Comparison of ENCODE assay signal across 8 cellular contexts in genomic region chr15:84747423-84748273, GRCh38. TPM values are rescaled to one million over a fixed set of nuclear protein-coding genes. Genes with fewer than 3 reads are reported as not detected.
A peak's percentile ranks its signal among the peaks of the same experiment; 100 is the strongest.
DNase-seq lines count a peak whose midpoint lies in the region; ATAC-seq and TF ChIP-seq lines count a peak whose summit lies in the region.

No MANE protein-coding gene starts in this region.

- H3K4ac ChIP-seq in mesenchymal stem cell (ENCODE audit: low read depth in 1 of 2, low read length in 2 of 2), result peak overlapping the region; percentile 73 to 76

- peak overlapping the region; percentile 81 for H3K27ac ChIP-seq in mesenchymal stem cell (ENCODE audit: low read length, poor library complexity, severe bottlenecking)

- peak overlapping the region; percentile 61 for H3K4me2 ChIP-seq in mesenchymal stem cell (ENCODE audit: low read length, poor library complexity, severe bottlenecking)

- intact Hi-C loops in activated CD8-positive, alpha-beta T cell treated with anti-CD3 and anti-CD28 coated beads for 36 hours (cut with micrococcal nuclease), result loop anchor here (5.0 kb wide), 1 partner anchor 90 kb away; the partner anchor contains the start of gene NMB

- peaks cover 52% of the 10 kb centered on the region for H3K4me1 Mint-ChIP-seq in activated CD8-positive, alpha-beta T cell treated with anti-CD3 and anti-CD28 coated beads for 36 hours (ENCODE audit: low read depth)

- peak overlapping the region; percentile 90 for H4K91ac ChIP-seq in mesenchymal stem cell (ENCODE audit: low read length)

- H3K9me3 Mint-ChIP-seq in activated CD8-positive, alpha-beta T cell treated with anti-CD3 and anti-CD28 coated beads for 36 hours, result no peaks in the 10 kb centered on the region

- peaks cover 2 to 5% of the 10 kb centered on the region in 2 experiments for H3K36me3 ChIP-seq in mesenchymal stem cell (ENCODE audit: control insufficient read depth in 1 of 2, insufficient read depth in 2 of 2, low read depth in 1 of 2, low read length in 2 of 2)

- H3K4me3 Mint-ChIP-seq in activated CD8-positive, alpha-beta T cell treated with anti-CD3 and anti-CD28 coated beads for 36 hours, result peak overlapping the region; percentile 88

- peak; percentile 10 for TF ChIP-seq CTCF in AG04449 (IDR thresholded peaks at IDR 0.05; ENCODE audit: insufficient read depth, low read length, missing control alignments)
- TF ChIP-seq CTCF in activated CD8-positive, alpha-beta T cell treated with anti-CD3 and anti-CD28 coated beads for 36 hours (IDR thresholded peaks at IDR 0.05), result no peak

- WGBS in mesenchymal stem cell, result 3% methylated on average over 32 of the region's 46 CpGs

- peak overlapping the region in 1 of 2 experiments; percentile 5 for H3K23ac ChIP-seq in mesenchymal stem cell (ENCODE audit: low read length in 2 of 2)

- H3K14ac ChIP-seq in mesenchymal stem cell (ENCODE audit: low read length in 2 of 2), result peak overlapping the region in 1 of 2 experiments; percentile 69

- peak overlapping the region; percentile 71 to 87 for H3K18ac ChIP-seq in mesenchymal stem cell (ENCODE audit: low read depth in 1 of 2, low read length in 2 of 2)

- H2AK5ac ChIP-seq in mesenchymal stem cell (ENCODE audit: low read length, severe bottlenecking), result no peak overlapping the region

- H2BK15ac ChIP-seq in mesenchymal stem cell (ENCODE audit: low read depth, poor library complexity, severe bottlenecking), result peak overlapping the region; percentile 80

- peak; percentile 47 for TF ChIP-seq POLR2A in GM18526 (IDR thresholded peaks at IDR 0.05; ENCODE audit: extremely low read depth, insufficient read length)

- H3K27me3 ChIP-seq in mesenchymal stem cell (ENCODE audit: control insufficient read depth in 1 of 2, insufficient read depth in 1 of 2, low read length in 2 of 2), result no peaks in the 10 kb centered on the region

- DNase-seq in AG04449 (ENCODE audit: low read depth, low spot score), result no peak
- peak; percentile 45 to 87 for DNase-seq in NCI-H526 (lab: John Stamatoyannopoulos, UW)
- DNase-seq in activated CD8-positive, alpha-beta T cell treated with anti-CD3 and anti-CD28 coated beads for 36 hours, result peak; percentile 82
- peak; percentile 58 for DNase-seq in effector CD8-positive, alpha-beta T cell (lab: John Stamatoyannopoulos, UW)
- peak; percentile 82 for DNase-seq in mesenchymal stem cell
- DNase-seq in stimulated activated CD8-positive, alpha-beta memory T cell treated with anti-CD3 and anti-CD28 coated beads, Interleukin-12 subunit alpha, Interleukin-12 subunit beta, amount 100 ng/mL, for 1 hour (ENCODE audit: low read depth), result peak; percentile 55

- H2AFZ ChIP-seq in mesenchymal stem cell (ENCODE audit: low read depth, low read length), result peak overlapping the region; percentile 39

- peak overlapping the region in 1 of 2 experiments; percentile 49 for H2BK12ac ChIP-seq in mesenchymal stem cell (ENCODE audit: low read length in 2 of 2)

- no peaks in the 10 kb centered on the region for H3K27me3 Mint-ChIP-seq in activated CD8-positive, alpha-beta T cell treated with anti-CD3 and anti-CD28 coated beads for 36 hours

- peaks cover 11% of the 10 kb centered on the region for H3K36me3 Mint-ChIP-seq in activated CD8-positive, alpha-beta T cell treated with anti-CD3 and anti-CD28 coated beads for 36 hours (ENCODE audit: low read depth)

- no peaks in the 10 kb centered on the region for H3K9me3 ChIP-seq in mesenchymal stem cell (ENCODE audit: control insufficient read depth, low read length)

- H2BK120ac ChIP-seq in mesenchymal stem cell (ENCODE audit: low read depth, low read length), result peak overlapping the region; percentile 98

- H3K79me1 ChIP-seq in mesenchymal stem cell (replicated peaks; ENCODE audit: low read length, poor library complexity, severe bottlenecking), result peaks cover 8% of the 10 kb centered on the region

- peak; percentile 34 for ATAC-seq in HG03066 (IDR thresholded peaks at IDR 0.05; ENCODE audit: low read depth, unreplicated experiment)
- peak; percentile 68 for ATAC-seq in activated CD8-positive, alpha-beta T cell treated with anti-CD3 and anti-CD28 coated beads for 36 hours

- H3K9ac ChIP-seq in mesenchymal stem cell (ENCODE audit: low read length), result peak overlapping the region; percentile 98

- peak overlapping the region; percentile 32 for H2BK5ac ChIP-seq in mesenchymal stem cell (ENCODE audit: low read depth, low read length, poor library complexity, severe bottlenecking)

- peak overlapping the region; percentile 69 for H3K4me3 ChIP-seq in AG04449 (ENCODE audit: low read depth, low read length)
- H3K4me3 ChIP-seq in mesenchymal stem cell (ENCODE audit: insufficient read depth in 1 of 2, low read depth in 1 of 2, low read length in 2 of 2), result peak overlapping the region; percentile 88 to 91

- POLR2A ChIA-PET in AG04449 (lab: Yijun Ruan, JAX), result interaction anchor here (0.8 to 1.5 kb wide), 2 partner anchors 32 kb away, joined by 3 to 6 read pairs; partner anchors contain the start of gene SEC11A
- POLR2A ChIA-PET in activated CD8-positive, alpha-beta T cell treated with anti-CD3 and anti-CD28 coated beads for 36 hours (lab: Charles Lee), result interaction anchor here (0.5 to 4.8 kb wide), 12 partner anchors 9 to 106 kb away, joined by 3 to 42 read pairs (median 4); partner anchors contain the start of genes NMB, SEC11A and WDR73

- H4K8ac ChIP-seq in mesenchymal stem cell (ENCODE audit: low read length), result peak overlapping the region; percentile 94

- H3K4me1 ChIP-seq in mesenchymal stem cell (ENCODE audit: control insufficient read depth, insufficient read depth, low read depth, low read length), result peaks cover 17% of the 10 kb centered on the region

- CTCF ChIA-PET in AG04449 (lab: Yijun Ruan, JAX), result interaction anchor here (1.0 to 2.7 kb wide), 3 partner anchors 11 to 93 kb away, joined by 3 to 10 read pairs (median 4); partner anchors contain the start of gene WDR73
- CTCF ChIA-PET in activated CD8-positive, alpha-beta T cell treated with anti-CD3 and anti-CD28 coated beads for 36 hours (lab: Charles Lee), result interaction anchor here (1.0 to 2.3 kb wide), 5 partner anchors 8 to 32 kb away, joined by 3 to 7 read pairs (median 6); partner anchors contain the start of gene SEC11A

- peak overlapping the region; percentile 97 for H3K27ac Mint-ChIP-seq in activated CD8-positive, alpha-beta T cell treated with anti-CD3 and anti-CD28 coated beads for 36 hours

RNA-seq across cellular contexts. Expression of gene ZNF592, which starts 0.7 kb away (rescaled TPM):
- 10 to 100 TPM; 18.1 to 18.3 TPM for total RNA-seq in activated CD8-positive, alpha-beta T cell treated with anti-CD3 and anti-CD28 coated beads for 36 hours
- polyA plus RNA-seq in mesenchymal stem cell (2013, experiment 1 of 2), result 11.9 TPM
- 11.2 TPM for polyA plus RNA-seq in mesenchymal stem cell (2013, experiment 2 of 2)

RNA-seq across cellular contexts. Expression of gene SEC11A, which starts 31.7 kb away (rescaled TPM):
- 10 to 100 TPM; 82.3 to 87.8 TPM for total RNA-seq in activated CD8-positive, alpha-beta T cell treated with anti-CD3 and anti-CD28 coated beads for 36 hours
- polyA plus RNA-seq in mesenchymal stem cell (2013, experiment 1 of 2), result 265 TPM
- 272 TPM for polyA plus RNA-seq in mesenchymal stem cell (2013, experiment 2 of 2)
